Comparison of ENCODE assay signal across 10 cellular contexts in genomic region chr7:103031024-103031423, GRCh38.
"Had no signal": no experiment of that assay in that cellular context is flagged by ENCODE, and none has a peak within 500 bp of the region (broad histone marks: within the 10 kb centered on the region; RNA-seq: fewer than 3 reads in every experiment).

No MANE protein-coding gene starts in this region.

- DNase-seq: GOT3, H7, H9, HCEC 1CT, HFFc6 had no signal

- H2AFZ ChIP-seq: GM23248, GM23338 had no signal

- H3K36me3 ChIP-seq: HAP-1 had no signal

- H3K4me1 ChIP-seq: HAP-1 had no signal

- FAIRE-seq: H1 had no signal

- H3K27ac ChIP-seq: GM23248 had no signal

- H3K4me2 ChIP-seq: GM23338 had no signal

- H3K9me3 ChIP-seq: HAP-1 had no signal

- H3K9ac ChIP-seq: GM23248 had no signal

- H3K9me3 Mint-ChIP-seq: HFFc6 had no signal

- ATAC-seq: GM23338, HCT116 had no signal

- H3K27ac Mint-ChIP-seq: GM23338, H9, HFFc6 had no signal

- H3K4me3 ChIP-seq: GM23248, GM23338, HAP-1 had no signal

- H3K4me3 Mint-ChIP-seq: GM23338, H9, HFFc6 had no signal

- H3K4me1 Mint-ChIP-seq: GM23338, H9 had no signal
